Comparison of ENCODE assay signal across 8 cellular contexts in genomic region chr3:172622916-172623700, GRCh38.
DNase-seq lines count a peak whose midpoint lies in the region; ATAC-seq, FAIRE-seq and TF ChIP-seq lines count a peak whose summit lies in the region.

No MANE protein-coding gene starts in this region.

- H2BK120ac ChIP-seq in neuronal stem cell (ENCODE audit: low read depth, low read length): no peak overlapping the region

- no peak overlapping the region for H2AK5ac ChIP-seq in neuronal stem cell (ENCODE audit: low read depth, low read length)

- WGBS in neuronal stem cell (ENCODE audit: extremely low coverage in 2 of 2, insufficient read length in 2 of 2, insufficient replicate concordance in 1 of 2), 2 donors: no CpG with 5 or more reads among the region's 10 CpGs

- H3K27ac Mint-ChIP-seq in WTC11: no peak overlapping the region

- no peak overlapping the region for H3K27ac ChIP-seq in neuronal stem cell (replicated peaks; ENCODE audit: low read length)

- no peak overlapping the region for H4K91ac ChIP-seq in neuronal stem cell (ENCODE audit: low read depth, low read length, poor library complexity)

- H3K4me3 Mint-ChIP-seq in WTC11: no peak overlapping the region

- H3K36me3 Mint-ChIP-seq in WTC11: no peaks in the 10 kb centered on the region

- H2AFZ ChIP-seq in neuronal stem cell (ENCODE audit: low read length): peak overlapping the region; percentile 43

- no peak overlapping the region for H3K18ac ChIP-seq in neuronal stem cell (ENCODE audit: low read length)

- no peaks in the 10 kb centered on the region for H3K36me3 ChIP-seq in neuronal stem cell (replicated peaks in 1 of 2; ENCODE audit: control insufficient read depth in 2 of 2, insufficient read depth in 2 of 2, low read length in 2 of 2)

- H3K9me3 ChIP-seq in neuronal stem cell (replicated peaks in 1 of 2; ENCODE audit: control insufficient read depth in 2 of 2, insufficient read depth in 1 of 2, low read depth in 1 of 2, low read length in 2 of 2): no peaks in the 10 kb centered on the region

- H2BK15ac ChIP-seq in neuronal stem cell (ENCODE audit: low read length): no peak overlapping the region

- POLR2A ChIA-PET in WTC11 (lab: Charles Lee): interaction anchor here (0.7 kb wide), 2 partner anchors 61 to 104 kb away, joined by 5 read pairs; no protein-coding TSS in a partner anchor

- H3K4me1 ChIP-seq in neuronal stem cell (ENCODE audit: control insufficient read depth in 2 of 2, insufficient read depth in 1 of 2, low read depth in 1 of 2, low read length in 2 of 2): no peaks in the 10 kb centered on the region

- TF ChIP-seq POLR2A in GM12892 (IDR thresholded peaks at IDR 0.05; ENCODE audit: low read depth, low read length): no peak

- no peaks in the 10 kb centered on the region for H3K79me1 ChIP-seq in neuronal stem cell (ENCODE audit: low read depth, low read length)

- H2BK12ac ChIP-seq in neuronal stem cell (ENCODE audit: low read length): no peak overlapping the region

- no peak overlapping the region for H2BK5ac ChIP-seq in neuronal stem cell (ENCODE audit: low read length)

- CTCF ChIA-PET in WTC11 (lab: Charles Lee): interaction anchor here (0.6 to 1.6 kb wide), 11 partner anchors 10 to 291 kb away, joined by 3 to 8 read pairs (median 3); no protein-coding TSS in a partner anchor

- no peak overlapping the region for H3K9ac ChIP-seq in neuronal stem cell (ENCODE audit: low read depth, low read length, poor library complexity)

- no peaks in the 10 kb centered on the region for H3K9me3 Mint-ChIP-seq in WTC11

- H4K8ac ChIP-seq in neuronal stem cell (ENCODE audit: low read depth, low read length): no peak overlapping the region

- H3K4me3 ChIP-seq in epithelial cell of proximal tubule (ENCODE audit: low read depth, low read length) (no peak overlapping the region), neuronal stem cell (ENCODE audit: low read length in 2 of 2) (no peak overlapping the region)

- no peak overlapping the region for H3K23ac ChIP-seq in neuronal stem cell (ENCODE audit: low read depth, low read length, poor library complexity)

- TF ChIP-seq CTCF in WTC11 (IDR thresholded peaks at IDR 0.05) (peak; percentile 46), epithelial cell of proximal tubule (conservative IDR thresholded peaks at IDR 0.05; ENCODE audit: low read depth, low read length) (peak; percentile 71)

- peak; percentile 52 to 58 for DNase-seq in NCI-H2081 (lab: John Stamatoyannopoulos, UW)
- no peak for DNase-seq in NCI-H2081 treated with DMSO at 0.1 percent for 48 hours (lab: John Stamatoyannopoulos, UW)
- DNase-seq in M059J (ENCODE audit: low read depth): peak; percentile 86
- DNase-seq in WTC11 (ENCODE audit: low spot score): no peak
- peak; percentile 44 for DNase-seq in epithelial cell of proximal tubule (ENCODE audit: low read depth)
- DNase-seq in neuronal stem cell (ENCODE audit: low spot score): no peak
- no peak for DNase-seq in GM12892 (ENCODE audit: insufficient read length)

- no peaks in the 10 kb centered on the region for H3K27me3 ChIP-seq in neuronal stem cell (ENCODE audit: control insufficient read depth in 3 of 3, insufficient read depth in 3 of 3, low read depth in 1 of 3, low read length in 3 of 3)

- H3K4me2 ChIP-seq in neuronal stem cell (ENCODE audit: insufficient read depth, low read length, poor library complexity, severe bottlenecking): no peak overlapping the region

- no peak for FAIRE-seq in GM12892 (lab: Jason Lieb, UNC)

- H3K4me1 Mint-ChIP-seq in WTC11: peaks cover 17% of the 10 kb centered on the region

- no peak overlapping the region for H3K14ac ChIP-seq in neuronal stem cell (ENCODE audit: low read length)

- no peaks in the 10 kb centered on the region for H3K27me3 Mint-ChIP-seq in WTC11 (ENCODE audit: low read depth)

- no peak overlapping the region for H3K4ac ChIP-seq in neuronal stem cell (ENCODE audit: low read length)

- peak; percentile 52; the same call in 1 of the 2 replicates for ATAC-seq in WTC11
- ATAC-seq in GM21390 (IDR thresholded peaks at IDR 0.05; ENCODE audit: unreplicated experiment): no peak

TF ChIP-seq in WTC11, 78 proteins besides CTCF, POLR2A, EP300 and RAD21 (continues in another document):
- TF ChIP-seq HMGA2 (CRISPR knock-in tag; IDR thresholded peaks at IDR 0.05) (no peak), STAT6 (CRISPR knock-in tag; conservative IDR thresholded peaks at IDR 0.05; ENCODE audit: low read depth) (no peak), GTF2I (CRISPR knock-in tag; conservative IDR thresholded peaks at IDR 0.05) (no peak), FOXP4 (CRISPR knock-in tag; IDR thresholded peaks at IDR 0.05) (no peak), ESRRA (CRISPR knock-in tag; IDR thresholded peaks at IDR 0.05; ENCODE audit: borderline replicate concordance) (no peak), ATF2 (CRISPR knock-in tag; IDR thresholded peaks at IDR 0.05; ENCODE audit: borderline replicate concordance, low read depth) (no peak), MYBL2 (CRISPR knock-in tag; IDR thresholded peaks at IDR 0.05) (no peak), RORB (CRISPR knock-in tag; IDR thresholded peaks at IDR 0.05) (no peak), TEAD1 (CRISPR knock-in tag; IDR thresholded peaks at IDR 0.05) (no peak), NR3C1 (CRISPR knock-in tag; conservative IDR thresholded peaks at IDR 0.05; ENCODE audit: low read depth) (no peak), SMAD4 (CRISPR knock-in tag; IDR thresholded peaks at IDR 0.05) (no peak), ZNF281 (CRISPR knock-in tag; IDR thresholded peaks at IDR 0.05) (no peak), CREM (CRISPR knock-in tag; IDR thresholded peaks at IDR 0.05) (no peak), SOX15 (CRISPR knock-in tag; IDR thresholded peaks at IDR 0.05) (no peak)

Comparison
In these comparisons a context has a peak if more than half of its experiments do, and no peak if none do; other contexts are left out.
1. DNase-seq: peak in NCI-H2081 (2 of 2), M059J (single experiment) and epithelial cell of proximal tubule (single experiment); none in NCI-H2081 treated with DMSO at 0.1 percent for 48 hours (single experiment), WTC11 (single experiment), neuronal stem cell (single experiment) and GM12892 (single experiment).